12 cellular contexts compared by ENCODE assay signal in the genomic region with DNA sequence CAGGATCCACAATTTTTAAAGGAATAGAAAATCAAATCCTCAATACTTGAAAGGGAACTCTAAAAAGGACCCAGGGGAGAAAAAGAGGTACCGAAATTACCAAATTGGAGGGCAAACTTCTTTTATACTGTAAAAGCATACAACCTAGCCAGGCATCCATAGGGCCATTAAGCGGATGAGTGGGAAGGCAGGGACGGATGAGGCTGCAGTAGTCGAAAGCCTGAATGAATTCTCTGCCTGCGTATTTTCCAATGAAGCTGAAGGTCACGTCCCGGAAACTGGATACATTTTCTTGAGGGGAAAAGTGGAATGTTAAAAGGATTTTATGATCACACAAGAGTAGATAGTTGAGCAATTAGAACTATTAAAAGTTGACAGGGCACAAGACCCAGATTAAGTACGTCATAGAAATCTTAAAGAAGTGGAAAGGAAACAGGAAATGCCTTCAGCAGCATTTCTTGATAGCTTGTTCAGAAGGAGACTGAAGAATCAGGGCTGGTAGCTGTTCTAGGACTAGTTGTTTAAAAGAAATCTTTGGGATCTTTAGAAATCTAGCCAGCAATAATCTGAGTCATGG.
DNase-seq lines count a peak whose midpoint lies in the region; ATAC-seq, FAIRE-seq and TF ChIP-seq lines count a peak whose summit lies in the region.
"Had no signal": no experiment of that assay in that cellular context is flagged by ENCODE, and none has a peak within 500 bp of the region (broad histone marks: within the 10 kb centered on the region; RNA-seq: fewer than 3 reads in every experiment).

No MANE protein-coding gene starts in this region.

- no TSS peak for BruUV-seq in PC-3 (replicated peaks; lab: Mats Ljungman, UMichigan)

- H3K9me2 ChIP-seq in PC-3 (replicated peaks; ENCODE audit: low read length), result no peaks in the 10 kb centered on the region

- CTCF ChIA-PET in PC-3 (lab: Charles Lee), result no interaction called here

- H3F3A ChIP-seq in PC-3 (ENCODE audit: low read length, unreplicated experiment), result no peaks in the 10 kb centered on the region

- POLR2A ChIA-PET in PC-3 (lab: Charles Lee; ENCODE audit: unreplicated experiment), result no interaction called here

- ATAC-seq in PC-3, result no peak

- no peak overlapping the region for H3K23ac ChIP-seq in H9 (ENCODE audit: insufficient read length, low read depth, low read length)

- H3K4me2 ChIP-seq in H9 (ENCODE audit: insufficient read depth, insufficient read length, low read length) (no peak overlapping the region), PC-3 (ENCODE audit: low read length) (no peak overlapping the region)

- intact Hi-C loops in kidney (cut with DNase I), result no loop called here
- intact Hi-C loops in PC-3 (cut with micrococcal nuclease), result no loop called here

- no peak overlapping the region for H4K5ac ChIP-seq in H9 (ENCODE audit: insufficient read length, low read depth, low read length)

- no peak overlapping the region for H2BK120ac ChIP-seq in H9 (ENCODE audit: low read depth, low read length, poor library complexity, severe bottlenecking)

- H3K27me3 Mint-ChIP-seq in H9 (ENCODE audit: low read depth), result no peaks in the 10 kb centered on the region

- no peak overlapping the region for H3T11ph ChIP-seq in H9 (ENCODE audit: low read length)

- H4K20me1 ChIP-seq in H9 (ENCODE audit: control insufficient read depth, insufficient read depth, insufficient read length) (no peaks in the 10 kb centered on the region), PC-3 (ENCODE audit: low read length) (no peaks in the 10 kb centered on the region)

- no CpG with 5 or more reads among the region's 8 CpGs for WGBS in H9 (ENCODE audit: extremely low coverage, insufficient read length, low lambda C conversion rate)

- H2AFZ ChIP-seq in H9 (ENCODE audit: low read length) (no peak overlapping the region), PC-3 (ENCODE audit: low read length) (no peak overlapping the region)

- no peak overlapping the region for H3K18ac ChIP-seq in H9 (ENCODE audit: insufficient read length, low read depth, low read length)

- peak overlapping the region; percentile 6 to 48 (median 13); a peak in 4 of 7 replicates for H3K27ac Mint-ChIP-seq in H9

- no peaks in the 10 kb centered on the region for H3K79me1 ChIP-seq in H9 (ENCODE audit: insufficient read depth, low read depth, low read length, poor library complexity, severe bottlenecking)

- FAIRE-seq in kidney (lab: Jason Lieb, UNC), result peak; percentile 44

- TF ChIP-seq POLR2A in erythroblast (IDR thresholded peaks at IDR 0.05; ENCODE audit: low read length), result no peak

- H3K4me3 ChIP-seq in adipocyte (ENCODE audit: low read length) (peak overlapping the region; percentile 71), kidney (ENCODE audit: low read length in 2 of 2) (peak overlapping the region in 1 of 2 donors; percentile 23), retinal pigment epithelial cell (ENCODE audit: low read length) (no peak overlapping the region), foreskin fibroblast (ENCODE audit: low read depth in 1 of 2, low read length in 2 of 2) (no peak overlapping the region), PC-3 (ENCODE audit: low read length) (no peak overlapping the region)

- H4K91ac ChIP-seq in H9 (ENCODE audit: insufficient read length, low read depth, low read length), result no peak overlapping the region

- H3K27ac ChIP-seq in H9 (ENCODE audit: insufficient read length, low read depth, low read length) (no peak overlapping the region), kidney (ENCODE audit: low read depth in 2 of 2, low read length in 2 of 2) (peak overlapping the region in 1 of 2 donors; percentile 84), PC-3 (ENCODE audit: low read length) (no peak overlapping the region)

- no peaks in the 10 kb centered on the region for H3K36me3 ChIP-seq in adipocyte (ENCODE audit: control insufficient read depth, insufficient read depth, low read length, severe bottlenecking)
- no peaks in the 10 kb centered on the region for H3K36me3 ChIP-seq in kidney (ENCODE audit: control insufficient read depth in 1 of 2, insufficient read depth in 2 of 2, low read length in 2 of 2)
- no peaks in the 10 kb centered on the region for H3K36me3 ChIP-seq in PC-3 (ENCODE audit: low read depth, low read length)

- H2BK5ac ChIP-seq in H9 (ENCODE audit: insufficient read length, low read length), result no peak overlapping the region

- no peak overlapping the region for H3K4me3 Mint-ChIP-seq in H9

- no peak for TF ChIP-seq CTCF in H9 (conservative IDR thresholded peaks at IDR 0.05)
- TF ChIP-seq CTCF in kidney (IDR thresholded peaks at IDR 0.05; ENCODE audit: borderline replicate concordance, extremely low read depth, insufficient read depth), result no peak
- TF ChIP-seq CTCF in retinal pigment epithelial cell (conservative IDR thresholded peaks at IDR 0.05; ENCODE audit: low read depth, low read length), result no peak
- no peak for TF ChIP-seq CTCF in foreskin fibroblast (IDR thresholded peaks at IDR 0.05; ENCODE audit: low read depth, low read length)
- no peak for TF ChIP-seq CTCF in PC-3 (conservative IDR thresholded peaks at IDR 0.05; ENCODE audit: low read depth, low read length)

- H2BK12ac ChIP-seq in H9 (ENCODE audit: insufficient read length, low read depth, low read length), result no peak overlapping the region

- no peak overlapping the region for H3K56ac ChIP-seq in H9 (ENCODE audit: insufficient read length, low read depth, low read length)

- no peak for DNase-seq in H9
- no peak for DNase-seq in adipocyte (ENCODE audit: low read depth)
- DNase-seq in kidney, result no peak
- peak; percentile 79 for DNase-seq in retinal pigment epithelial cell (ENCODE audit: low read depth)
- DNase-seq in foreskin fibroblast, result no peak
- no peak for DNase-seq in erythroblast (lab: John Stamatoyannopoulos, UW)
- DNase-seq in PC-3, result no peak
- no peak for DNase-seq in effector CD4-positive, alpha-beta T cell
- DNase-seq: activated CD4-positive, CD25-positive, alpha-beta regulatory T cell; activated effector memory CD4-positive, alpha-beta T cell treated with Interleukin-2 at 50 U/mL for 16 hours; NCI-H1694 treated with DMSO at 0.1 percent for 48 hours; RPMI8226 had no signal

- no peaks in the 10 kb centered on the region for H3K36me3 Mint-ChIP-seq in H9 (ENCODE audit: insufficient read depth in 1 of 3, low read depth in 3 of 3)

- no peaks in the 10 kb centered on the region for H3K23me2 ChIP-seq in H9 (ENCODE audit: insufficient read length, low read depth, low read length, poor library complexity, severe bottlenecking)

- H3K9me3 ChIP-seq in H9 (ENCODE audit: control insufficient read depth, low read depth, low read length) (no peaks in the 10 kb centered on the region), adipocyte (ENCODE audit: control insufficient read depth, low read length) (no peaks in the 10 kb centered on the region), kidney (ENCODE audit: control insufficient read depth in 1 of 2, low read length in 2 of 2) (no peaks in the 10 kb centered on the region), PC-3 (ENCODE audit: low read length) (no peaks in the 10 kb centered on the region)

- no peak overlapping the region for H4K8ac ChIP-seq in H9 (replicated peaks; ENCODE audit: insufficient read length, low read depth, low read length)

- H3K79me2 ChIP-seq in H9 (ENCODE audit: insufficient read depth, low read length), result no peaks in the 10 kb centered on the region
- H3K79me2 ChIP-seq in PC-3 (ENCODE audit: low read length), result no peaks in the 10 kb centered on the region

- H3K4ac ChIP-seq in H9 (ENCODE audit: low read depth, low read length), result no peak overlapping the region

- no peak overlapping the region for H2AK5ac ChIP-seq in H9 (ENCODE audit: insufficient read length, low read length)

- H2BK20ac ChIP-seq in H9 (ENCODE audit: low read depth, low read length, poor library complexity, severe bottlenecking), result no peak overlapping the region

- no peak overlapping the region for H3K14ac ChIP-seq in H9 (ENCODE audit: insufficient read depth, low read length)

- H3K4me1 ChIP-seq in H9 (ENCODE audit: insufficient read depth, low read length) (no peaks in the 10 kb centered on the region; the same call in 1 of the 2 replicates), adipocyte (ENCODE audit: control insufficient read depth, insufficient read depth, low read length) (no peaks in the 10 kb centered on the region), kidney (ENCODE audit: control insufficient read depth in 1 of 2, insufficient read depth in 1 of 2, low read depth in 1 of 2, low read length in 2 of 2) (peaks cover 0 to 2% of the 10 kb centered on the region in 2 donors), PC-3 (ENCODE audit: insufficient read depth, low read length) (no peaks in the 10 kb centered on the region)

- H3K4me1 Mint-ChIP-seq in H9, result peaks cover 28% of the 10 kb centered on the region in 2 experiments

- H3K9ac ChIP-seq in H9 (ENCODE audit: extremely low read depth, insufficient read length, low read length) (no peak overlapping the region), adipocyte (ENCODE audit: low read length) (no peak overlapping the region), kidney (ENCODE audit: low read length in 2 of 2) (peak overlapping the region in 1 of 2 donors; percentile 1), PC-3 (ENCODE audit: low read length) (no peak overlapping the region)

- no peaks in the 10 kb centered on the region for H3K27me3 ChIP-seq in H9 (ENCODE audit: insufficient read depth, low read length)
- H3K27me3 ChIP-seq in adipocyte (replicated peaks; ENCODE audit: control insufficient read depth, insufficient read depth, low read length), result no peaks in the 10 kb centered on the region
- no peaks in the 10 kb centered on the region for H3K27me3 ChIP-seq in PC-3 (ENCODE audit: low read length)

- H2BK15ac ChIP-seq in H9 (ENCODE audit: low read depth, low read length), result no peak overlapping the region

- H3K9me3 Mint-ChIP-seq in H9, result no peaks in the 10 kb centered on the region
